ENCODE assay signal across 17 cellular contexts in genomic region chr1:228106800-228107054, GRCh38.
"Had no signal": no experiment of that assay in that cellular context is flagged by ENCODE, and none has a peak within 500 bp of the region (broad histone marks: within the 10 kb centered on the region; RNA-seq: fewer than 3 reads in every experiment).

No MANE protein-coding gene starts in this region.

- DNase-seq: activated CD4-positive, CD25-positive, alpha-beta regulatory T cell; activated CD8-positive, alpha-beta memory T cell treated with anti-CD3 and anti-CD28 coated beads, Interleukin-2, amount 10 ng/mL, durations not matched to agents 7 days and 5 days; activated effector memory CD4-positive, alpha-beta T cell treated with anti-CD3 and anti-CD28 coated beads, Interleukin-2, amount 50 U/mL, for 16 hours; activated naive CD8-positive, alpha-beta T cell treated with anti-CD3 and anti-CD28 coated beads, Interleukin-2, amount 50 U/mL, for 24 hours; activated T-cell treated with anti-CD3 and anti-CD28 coated beads, Interleukin-2, amount 50 U/mL, for 1 hour; midbrain; occipital lobe; SIG-M5; stimulated activated CD4-positive, alpha-beta T cell treated with anti-CD3 and anti-CD28 coated beads, Interleukin-4, amount 100 ng/mL, for 24 hours; stimulated activated naive CD4-positive, alpha-beta T cell; substantia nigra; transverse colon had no signal

- H3K27ac Mint-ChIP-seq: activated CD8-positive, alpha-beta memory T cell treated with anti-CD3 and anti-CD28 coated beads, Interleukin-2, amount 10 ng/mL, durations not matched to agents 7 days and 5 days; activated naive CD8-positive, alpha-beta T cell treated with anti-CD3 and anti-CD28 coated beads, Interleukin-2, amount 50 U/mL, for 24 hours; progenitor cell of endocrine pancreas had no signal

- H3K4me3 ChIP-seq: ascending aorta, gastroesophageal sphincter, lung, right atrium auricular region, transverse colon had no signal

- H3K9me3 Mint-ChIP-seq: activated naive CD8-positive, alpha-beta T cell treated with anti-CD3 and anti-CD28 coated beads, Interleukin-2, amount 50 U/mL, for 24 hours had no signal

- H3K27me3 ChIP-seq: ascending aorta, gastroesophageal sphincter, right atrium auricular region, transverse colon had no signal

- H3K27me3 Mint-ChIP-seq: activated CD8-positive, alpha-beta memory T cell treated with anti-CD3 and anti-CD28 coated beads, Interleukin-2, amount 10 ng/mL, durations not matched to agents 7 days and 5 days; activated naive CD8-positive, alpha-beta T cell treated with anti-CD3 and anti-CD28 coated beads, Interleukin-2, amount 50 U/mL, for 24 hours; progenitor cell of endocrine pancreas had no signal

- ATAC-seq: activated CD8-positive, alpha-beta memory T cell treated with anti-CD3 and anti-CD28 coated beads, Interleukin-2, amount 10 ng/mL, durations not matched to agents 7 days and 5 days; activated naive CD8-positive, alpha-beta T cell treated with anti-CD3 and anti-CD28 coated beads, Interleukin-2, amount 50 U/mL, for 24 hours; gastroesophageal sphincter had no signal

- H3K27ac ChIP-seq: ascending aorta, gastroesophageal sphincter, right atrium auricular region, transverse colon had no signal
